1 cellular context compared by ENCODE assay signal in genomic region chr9:84140535-84141101, GRCh38.
TF ChIP-seq lines count a peak whose summit lies in the region.

No MANE protein-coding gene starts in this region.

TF ChIP-seq in HepG2, 621 proteins besides CTCF, POLR2A, EP300 and RAD21 (continued from another document):
- TF ChIP-seq ZBTB10 (CRISPR knock-in tag; IDR thresholded peaks at IDR 0.05; ENCODE audit: borderline replicate concordance) (no peak), ZSCAN29 (CRISPR knock-in tag; conservative IDR thresholded peaks at IDR 0.05) (no peak), U2AF1 (optimal IDR thresholded peaks at IDR 0.05; ENCODE audit: low read depth, low read length) (no peak), ZNF503 (CRISPR knock-in tag; IDR thresholded peaks at IDR 0.05) (no peak), ZNF646 (CRISPR knock-in tag; IDR thresholded peaks at IDR 0.05) (no peak), FOXC1 (CRISPR knock-in tag; IDR thresholded peaks at IDR 0.05; ENCODE audit: borderline replicate concordance) (no peak), RNF219 (CRISPR knock-in tag; IDR thresholded peaks at IDR 0.05) (no peak)
